ENCODE assay signal across 8 cellular contexts in the genomic region with DNA sequence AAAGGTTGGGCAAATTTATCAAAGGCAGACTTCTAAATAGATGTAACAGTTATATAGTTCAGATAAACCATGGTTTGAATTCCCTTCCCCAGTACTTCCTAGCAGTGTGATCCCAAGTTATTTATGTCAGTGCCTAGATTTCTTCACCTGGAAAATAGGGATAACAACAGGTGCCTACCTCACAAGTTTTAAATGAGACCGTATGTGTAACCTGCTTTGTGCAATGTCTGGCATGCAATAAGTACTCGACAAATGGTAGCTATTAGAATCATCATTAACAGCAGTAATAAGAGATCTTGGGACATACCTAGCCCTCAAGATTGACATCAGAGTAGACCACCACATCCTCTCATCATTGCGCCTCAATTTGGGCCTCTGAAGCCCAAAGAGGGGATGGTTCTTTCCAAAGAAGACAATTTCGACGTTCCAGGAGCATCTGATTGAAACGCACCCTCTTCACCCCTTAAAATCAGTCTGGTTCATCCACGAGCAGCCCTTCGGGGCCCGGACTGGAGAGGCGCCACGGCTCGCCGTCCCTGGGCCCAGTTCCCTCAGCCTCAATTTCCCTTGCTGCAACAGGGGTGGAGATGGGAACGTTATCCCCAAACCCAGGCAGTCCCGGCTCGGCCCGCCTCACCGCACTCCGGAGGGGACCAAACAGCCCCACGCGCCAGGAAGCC. TPM values are rescaled to one million over a fixed set of nuclear protein-coding genes. Genes with fewer than 3 reads are reported as not detected.
DNase-seq lines count a peak whose midpoint lies in the region; ATAC-seq and TF ChIP-seq lines count a peak whose summit lies in the region.

No MANE protein-coding gene starts in this region.

- no peak overlapping the region for H2BK12ac ChIP-seq in neuronal stem cell (ENCODE audit: low read length)

- H3K4ac ChIP-seq in neuronal stem cell (ENCODE audit: low read length) = no peak overlapping the region

- peak overlapping the region; percentile 68 for H3K9ac ChIP-seq in endodermal cell (ENCODE audit: extremely low read depth, low read length, poor library complexity, severe bottlenecking)
- H3K9ac ChIP-seq in neuronal stem cell (ENCODE audit: low read depth, low read length, poor library complexity) = peak overlapping the region; percentile 93

- H3F3A ChIP-seq in PC-9 (ENCODE audit: insufficient read depth, low read depth) = peaks cover 22% of the 10 kb centered on the region

- H3K27ac ChIP-seq in PC-9 (peak overlapping the region; percentile 53), endodermal cell (ENCODE audit: low read depth, low read length) (peak overlapping the region; percentile 74), neuronal stem cell (replicated peaks; ENCODE audit: low read length) (peak overlapping the region; percentile 75)

- H3K27ac Mint-ChIP-seq in endodermal cell = peak overlapping the region; percentile 96

- H3K9me3 Mint-ChIP-seq in endodermal cell = no peaks in the 10 kb centered on the region

- peaks cover 20% of the 10 kb centered on the region for H3K36me3 Mint-ChIP-seq in endodermal cell (ENCODE audit: low read depth)

- peak overlapping the region; percentile 6 for H2BK120ac ChIP-seq in neuronal stem cell (ENCODE audit: low read depth, low read length)

- peak overlapping the region; percentile 61 for H4K91ac ChIP-seq in neuronal stem cell (ENCODE audit: low read depth, low read length, poor library complexity)

- intact Hi-C loops in PC-9 (cut with micrococcal nuclease; ENCODE audit: unreplicated experiment) = loop anchor here (1.0 kb wide), 1 partner anchor 83 kb away; the partner anchor contains the start of gene DUSP14

- TSS peak; percentile 82 for BruUV-seq in PC-9 (replicated peaks; lab: Mats Ljungman, UMichigan)

- TF ChIP-seq CTCF in PC-9 (conservative IDR thresholded peaks at IDR 0.05) (no peak), endodermal cell (conservative IDR thresholded peaks at IDR 0.05) (no peak)

- H4K20me1 ChIP-seq in PC-9 (ENCODE audit: insufficient read depth) = no peaks in the 10 kb centered on the region; the same call in 1 of the 2 replicates

- peaks cover 25% of the 10 kb centered on the region for H3K4me1 ChIP-seq in PC-9 (replicated peaks; ENCODE audit: insufficient read depth)
- H3K4me1 ChIP-seq in endodermal cell (ENCODE audit: control insufficient read depth, insufficient read depth, low read length) = no peaks in the 10 kb centered on the region
- no peaks in the 10 kb centered on the region for H3K4me1 ChIP-seq in neuronal stem cell (ENCODE audit: control insufficient read depth in 2 of 2, insufficient read depth in 1 of 2, low read depth in 1 of 2, low read length in 2 of 2)

- H3K23ac ChIP-seq in neuronal stem cell (ENCODE audit: low read depth, low read length, poor library complexity) = peak overlapping the region; percentile 82

- H2AFZ ChIP-seq in PC-9 (peak overlapping the region; percentile 98), neuronal stem cell (ENCODE audit: low read length) (peak overlapping the region; percentile 93)

- H3K36me3 ChIP-seq in PC-9 (ENCODE audit: low read depth) (peaks cover 4% of the 10 kb centered on the region; the same call in 1 of the 2 replicates), endodermal cell (ENCODE audit: control insufficient read depth, insufficient read depth, low read length) (peaks cover 17% of the 10 kb centered on the region), neuronal stem cell (replicated peaks in 1 of 2; ENCODE audit: control insufficient read depth in 2 of 2, insufficient read depth in 2 of 2, low read length in 2 of 2) (peaks cover 1 to 47% of the 10 kb centered on the region in 2 donors)

- H3K27me3 Mint-ChIP-seq in endodermal cell (ENCODE audit: insufficient read depth) = no peaks in the 10 kb centered on the region

- peaks cover 69% of the 10 kb centered on the region for H3K79me2 ChIP-seq in PC-9 (ENCODE audit: low read depth)

- peaks cover 15% of the 10 kb centered on the region for H3K4me1 Mint-ChIP-seq in endodermal cell

- H3K4me3 ChIP-seq in PC-9 (peak overlapping the region; percentile 100), endodermal cell (ENCODE audit: low read length) (peak overlapping the region; percentile 93), neuronal stem cell (ENCODE audit: low read length in 2 of 2) (peak overlapping the region; percentile 85 to 93)

- H3K27me3 ChIP-seq in PC-9 (ENCODE audit: insufficient read depth, low read depth) (no peaks in the 10 kb centered on the region), endodermal cell (ENCODE audit: control insufficient read depth, insufficient read depth, low read length, poor library complexity, severe bottlenecking) (no peaks in the 10 kb centered on the region), neuronal stem cell (ENCODE audit: control insufficient read depth in 3 of 3, insufficient read depth in 3 of 3, low read depth in 1 of 3, low read length in 3 of 3) (no peaks in the 10 kb centered on the region)

- WGBS in endodermal cell (ENCODE audit: insufficient coverage in 1 of 2, insufficient read length in 1 of 2), 2 experiments = 2 to 4% methylated on average over 11 to 21 of the region's 21 CpGs
- WGBS in neuronal stem cell (ENCODE audit: extremely low coverage in 2 of 2, insufficient read length in 2 of 2, insufficient replicate concordance in 1 of 2), 2 donors = no CpG with 5 or more reads among the region's 21 CpGs

- H3K4me2 ChIP-seq in PC-9 (peak overlapping the region; percentile 97), neuronal stem cell (ENCODE audit: insufficient read depth, low read length, poor library complexity, severe bottlenecking) (peak overlapping the region; percentile 87)

- DNase-seq in PC-9 (no peak), endodermal cell (no peak), neuronal stem cell (ENCODE audit: low spot score) (no peak), EL (no peak), iPS-NIHi11 (ENCODE audit: low spot score) (no peak), SIG-M5 (lab: John Stamatoyannopoulos, UW) (no peak)

- H2BK5ac ChIP-seq in neuronal stem cell (ENCODE audit: low read length) = peak overlapping the region; percentile 76

- H3K4me3 Mint-ChIP-seq in endodermal cell = peak overlapping the region; percentile 98

- H3K18ac ChIP-seq in neuronal stem cell (ENCODE audit: low read length) = peak overlapping the region; percentile 83

- no peaks in the 10 kb centered on the region for H3K9me3 ChIP-seq in PC-9 (ENCODE audit: insufficient read depth, low read depth)
- H3K9me3 ChIP-seq in endodermal cell (ENCODE audit: control insufficient read depth, low read length) = no peaks in the 10 kb centered on the region
- no peaks in the 10 kb centered on the region for H3K9me3 ChIP-seq in neuronal stem cell (replicated peaks in 1 of 2; ENCODE audit: control insufficient read depth in 2 of 2, insufficient read depth in 1 of 2, low read depth in 1 of 2, low read length in 2 of 2)

- H4K8ac ChIP-seq in neuronal stem cell (ENCODE audit: low read depth, low read length) = no peak overlapping the region

- ATAC-seq in GM18517 (IDR thresholded peaks at IDR 0.05; ENCODE audit: unreplicated experiment) = peak; percentile 31
- ATAC-seq in HG02610 (IDR thresholded peaks at IDR 0.05; ENCODE audit: unreplicated experiment) = peak; percentile 21

- CTCF ChIA-PET in PC-9 (lab: Charles Lee) = no interaction called here

- POLR2A ChIA-PET in PC-9 (lab: Charles Lee; ENCODE audit: unreplicated experiment) = interaction anchor here (0.6 kb wide), 1 partner anchor 200 kb away, joined by 6 read pairs; no protein-coding TSS in a partner anchor

- peak overlapping the region; percentile 76 for H2BK15ac ChIP-seq in neuronal stem cell (ENCODE audit: low read length)

- H3K14ac ChIP-seq in neuronal stem cell (ENCODE audit: low read length) = peak overlapping the region; percentile 92

- no peaks in the 10 kb centered on the region for H3K9me2 ChIP-seq in PC-9 (ENCODE audit: insufficient read depth)

- H2AK5ac ChIP-seq in neuronal stem cell (ENCODE audit: low read depth, low read length) = no peak overlapping the region

- peaks cover 3% of the 10 kb centered on the region for H3K79me1 ChIP-seq in neuronal stem cell (ENCODE audit: low read depth, low read length)

RNA-seq across cellular contexts. Expression of gene ACACA, which starts 0.5 kb away (rescaled TPM):
- total RNA-seq in PC-9 (2021) (125 and 185 TPM in 2 replicates), endodermal cell (10 to 100 TPM; 66.7 to 68.6 TPM)
- polyA plus RNA-seq in endodermal cell (2013, experiment 1 of 2) = 57.3 TPM
- 57.2 TPM for polyA plus RNA-seq in endodermal cell (2013, experiment 2 of 2)
- 37.1 TPM for polyA plus RNA-seq in neuronal stem cell (2013, experiment 1 of 2)
- polyA plus RNA-seq in neuronal stem cell (2013, experiment 2 of 2) = 34.4 TPM

RNA-seq across cellular contexts. Expression of gene TADA2A, which starts 0.6 kb away (rescaled TPM):
- total RNA-seq in PC-9 (2021) (24.6 and 25.2 TPM in 2 replicates), endodermal cell (10 to 100 TPM; 26.9 to 31.6 TPM)
- polyA plus RNA-seq in endodermal cell (2013, experiment 1 of 2) = 21.1 TPM
- 18.1 TPM for polyA plus RNA-seq in endodermal cell (2013, experiment 2 of 2)
- polyA plus RNA-seq in neuronal stem cell (2013, experiment 1 of 2) = 17.2 TPM
- 16.4 TPM for polyA plus RNA-seq in neuronal stem cell (2013, experiment 2 of 2)

RNA-seq across cellular contexts. Expression of gene C17orf78, which starts 30.3 kb away (rescaled TPM):
- total RNA-seq in PC-9 (2021) = not detected in 2 replicates
- total RNA-seq in endodermal cell = not detected
- polyA plus RNA-seq in endodermal cell (2013, experiment 1 of 2) = not detected
- not detected for polyA plus RNA-seq in endodermal cell (2013, experiment 2 of 2)
- polyA plus RNA-seq in neuronal stem cell (2013, experiment 1 of 2) = not detected
- polyA plus RNA-seq in neuronal stem cell (2013, experiment 2 of 2) = not detected
